9 cellular contexts compared by ENCODE assay signal in the genomic region with DNA sequence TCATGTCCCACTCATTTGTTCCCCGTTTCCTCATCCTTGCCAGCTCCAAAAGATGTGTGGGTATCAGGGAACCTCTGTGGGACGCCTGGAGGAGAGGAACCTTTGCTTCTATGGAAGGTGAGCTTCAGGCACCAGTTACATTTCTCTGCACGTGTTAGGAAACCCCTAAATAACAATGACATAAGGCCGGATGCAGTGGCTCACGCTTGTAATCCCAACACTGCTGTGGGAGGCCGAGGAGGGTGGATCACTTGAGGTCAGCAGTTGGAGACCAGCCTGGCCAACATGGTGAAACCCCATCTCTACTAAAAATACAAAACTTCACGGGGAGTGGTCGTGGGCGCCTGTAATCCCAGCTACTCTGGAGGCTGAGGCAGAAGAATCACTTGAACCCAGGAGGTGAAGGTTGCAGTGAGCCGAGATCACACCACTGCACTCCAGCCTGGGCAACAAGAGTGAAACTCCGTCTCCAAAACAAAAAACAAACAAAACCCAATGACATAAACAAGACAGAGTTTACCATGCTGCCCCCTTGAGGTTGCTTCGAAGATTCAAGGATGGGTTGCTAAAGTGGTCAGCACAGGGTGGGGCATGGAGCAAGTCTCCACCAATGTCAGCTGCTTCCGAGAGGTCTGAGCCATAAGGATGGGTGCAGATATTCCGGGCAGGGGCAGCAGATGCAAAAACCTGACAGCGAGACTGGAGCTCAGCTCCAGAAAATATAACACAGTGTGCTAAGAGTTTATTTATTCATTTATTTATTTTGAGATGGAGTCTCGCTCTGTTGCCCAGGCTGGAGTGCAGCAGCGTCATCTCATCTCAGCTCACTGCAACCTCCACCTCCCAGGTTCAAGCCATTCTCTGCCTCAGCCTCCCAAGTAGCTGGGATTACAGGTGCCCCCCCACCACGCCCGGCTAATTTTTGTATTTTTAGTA. TPM values are rescaled to one million over a fixed set of nuclear protein-coding genes. Genes with fewer than 3 reads are reported as not detected.
A peak's percentile ranks its signal among the peaks of the same experiment; 100 is the strongest.
DNase-seq lines count a peak whose midpoint lies in the region; FAIRE-seq and TF ChIP-seq lines count a peak whose summit lies in the region.
"Not testable (repeated sequence)": the region's sequence is repeated elsewhere in the genome, so short reads cannot be mapped to it uniquely, and the experiment has no call there.
"Had no signal": no experiment of that assay in that cellular context is flagged by ENCODE, and none has a peak within 500 bp of the region (broad histone marks: within the 10 kb centered on the region; RNA-seq: fewer than 3 reads in every experiment).

No MANE protein-coding gene starts in this region.

- TF ChIP-seq POLR2A in GM12891 (IDR thresholded peaks at IDR 0.05; ENCODE audit: low read depth, low read length) = not testable (repeated sequence)

- FAIRE-seq in GM12891 (lab: Jason Lieb, UNC) = peak; percentile 87

- peak overlapping the region; percentile 52 for H3K9ac ChIP-seq in MM.1S (ENCODE audit: low read length)

- not testable (repeated sequence) for H3K36me3 ChIP-seq in MM.1S (replicated peaks; ENCODE audit: insufficient read depth, low read length)

- H3K9me3 Mint-ChIP-seq in activated T-helper 2 cell treated with anti-CD3 and anti-CD28 coated beads, Interferon-gamma antibody, Interleukin-2, Interleukin-4, amounts not matched to agents 10 μg/mL and 5 μg/mL and 100 μg/mL, durations not matched to agents 14 hours and 24 hours and 36 hours = not testable (repeated sequence)

- H2AFZ ChIP-seq in MM.1S (ENCODE audit: low read length) = peak overlapping the region; percentile 30; the same call in 1 of the 2 replicates

- TF ChIP-seq CTCF in AG10803 (conservative IDR thresholded peaks at IDR 0.05; ENCODE audit: low read length) (peak; percentile 65), MM.1S (IDR thresholded peaks at IDR 0.05; ENCODE audit: low read length) (peak; percentile 53), retinal pigment epithelial cell (conservative IDR thresholded peaks at IDR 0.05; ENCODE audit: low read depth, low read length) (peak; percentile 70)

- H3K27me3 ChIP-seq in MM.1S (replicated peaks; ENCODE audit: insufficient read depth, low read length) = not testable (repeated sequence)

- H3K27ac ChIP-seq in MM.1S (ENCODE audit: low read length) = peak overlapping the region; percentile 75

- not testable (repeated sequence) for H3K4me1 Mint-ChIP-seq in activated T-helper 2 cell treated with anti-CD3 and anti-CD28 coated beads, Interferon-gamma antibody, Interleukin-2, Interleukin-4, amounts not matched to agents 10 μg/mL and 5 μg/mL and 100 μg/mL, durations not matched to agents 14 hours and 24 hours and 36 hours (ENCODE audit: low read depth)

- peak overlapping the region; percentile 38 for H3K4me2 ChIP-seq in MM.1S (ENCODE audit: low read depth, low read length)

- not testable (repeated sequence) for H3K9me3 ChIP-seq in MM.1S (replicated peaks; ENCODE audit: insufficient read depth, low read length)

- H3K4me1 ChIP-seq in MM.1S (ENCODE audit: low read length) = peaks cover 13% of the 10 kb centered on the region

- not testable (repeated sequence) for H3K4me3 ChIP-seq in AG10803 (ENCODE audit: low read length); MM.1S (ENCODE audit: low read length); retinal pigment epithelial cell (ENCODE audit: low read length)

- DNase-seq in AG10803 (ENCODE audit: low read depth) = peak; percentile 79
- DNase-seq in GM12891 (ENCODE audit: insufficient read length, low spot score); retinal pigment epithelial cell (ENCODE audit: low read depth): not testable (repeated sequence)
- peak; percentile 62 for DNase-seq in MM.1S
- DNase-seq in RPMI8226 = peak; percentile 57
- DNase-seq in activated T-helper 2 cell treated with anti-CD3 and anti-CD28 coated beads, Interferon-gamma antibody, Interleukin-2, Interleukin-4, amounts not matched to agents 10 μg/mL and 5 μg/mL and 100 μg/mL, durations not matched to agents 14 hours and 24 hours and 36 hours (ENCODE audit: low spot score) = peak; percentile 26
- peak; percentile 67 for DNase-seq in epidermal melanocyte (ENCODE audit: insufficient read length, low spot score)
- peak; percentile 25 for DNase-seq in kidney glomerular epithelial cell (lab: John Stamatoyannopoulos, UW)

- H3K9me2 ChIP-seq in MM.1S (replicated peaks; ENCODE audit: insufficient read depth, low read length) = not testable (repeated sequence)

- intact Hi-C loops in activated T-helper 2 cell treated with anti-CD3 and anti-CD28 coated beads, Interferon-gamma antibody, Interleukin-2, Interleukin-4, amounts not matched to agents 10 μg/mL and 5 μg/mL and 100 μg/mL, durations not matched to agents 14 hours and 24 hours and 36 hours (cut with micrococcal nuclease) = not testable (repeated sequence)

- H3F3A ChIP-seq in MM.1S (ENCODE audit: insufficient read depth, low read length) = not testable (repeated sequence)

- peak overlapping the region; percentile 75 for H3K27ac Mint-ChIP-seq in activated T-helper 2 cell treated with anti-CD3 and anti-CD28 coated beads, Interferon-gamma antibody, Interleukin-2, Interleukin-4, amounts not matched to agents 10 μg/mL and 5 μg/mL and 100 μg/mL, durations not matched to agents 14 hours and 24 hours and 36 hours

- H3K27me3 Mint-ChIP-seq in activated T-helper 2 cell treated with anti-CD3 and anti-CD28 coated beads, Interferon-gamma antibody, Interleukin-2, Interleukin-4, amounts not matched to agents 10 μg/mL and 5 μg/mL and 100 μg/mL, durations not matched to agents 14 hours and 24 hours and 36 hours (ENCODE audit: low read depth) = not testable (repeated sequence)

- H3K79me2 ChIP-seq in MM.1S (ENCODE audit: low read length) = not testable (repeated sequence)

- H3K4me3 Mint-ChIP-seq in activated T-helper 2 cell treated with anti-CD3 and anti-CD28 coated beads, Interferon-gamma antibody, Interleukin-2, Interleukin-4, amounts not matched to agents 10 μg/mL and 5 μg/mL and 100 μg/mL, durations not matched to agents 14 hours and 24 hours and 36 hours (ENCODE audit: low read depth) = not testable (repeated sequence)

- H3K36me3 Mint-ChIP-seq in activated T-helper 2 cell treated with anti-CD3 and anti-CD28 coated beads, Interferon-gamma antibody, Interleukin-2, Interleukin-4, amounts not matched to agents 10 μg/mL and 5 μg/mL and 100 μg/mL, durations not matched to agents 14 hours and 24 hours and 36 hours (ENCODE audit: low read depth) = peaks cover 67% of the 10 kb centered on the region

- H4K20me1 ChIP-seq in MM.1S (ENCODE audit: insufficient read depth, low read length) = not testable (repeated sequence)

TF ChIP-seq in GM12891, 5 proteins besides CTCF, POLR2A, EP300 and RAD21:
- TF ChIP-seq POU2F2 (IDR thresholded peaks at IDR 0.05; ENCODE audit: low read depth, low read length) (peak; percentile 34; the same call in 1 of the 2 replicates), TAF1 (IDR thresholded peaks at IDR 0.05; ENCODE audit: low read depth, low read length) (0 out of 2 replicates have a peak, but pooled peaks have one; percentile 16)
TF ChIP-seq in GM12891: peak in this region for 2; not testable (repeated sequence) for 3.

RNA-seq across cellular contexts. Expression of a gene that starts 11.4 kb away (rescaled TPM):
- polyA plus RNA-seq in GM12891 (2012; ENCODE audit: low read depth, missing spikeins) = 18.4 TPM
- 76.6 and 79.1 TPM in 2 replicates for total RNA-seq in activated T-helper 2 cell treated with anti-CD3 and anti-CD28 coated beads, Interferon-gamma antibody, Interleukin-2, Interleukin-4, amounts not matched to agents 10 μg/mL and 5 μg/mL and 100 μg/mL, durations not matched to agents 14 hours and 24 hours and 36 hours

RNA-seq across cellular contexts. Expression of a gene that starts 15.0 kb away (rescaled TPM):
- polyA plus RNA-seq in GM12891 (2012; ENCODE audit: low read depth, missing spikeins) = not detected
- total RNA-seq in activated T-helper 2 cell treated with anti-CD3 and anti-CD28 coated beads, Interferon-gamma antibody, Interleukin-2, Interleukin-4, amounts not matched to agents 10 μg/mL and 5 μg/mL and 100 μg/mL, durations not matched to agents 14 hours and 24 hours and 36 hours = not detected in 2 replicates
- polyA plus RNA-seq: esophagus had no signal

RNA-seq across cellular contexts. Expression of a gene that starts 18.9 kb away (rescaled TPM):
- polyA plus RNA-seq in GM12891 (2012; ENCODE audit: low read depth, missing spikeins) = not detected
- 0.34 TPM in 1 of 2 replicates, not detected in the other for total RNA-seq in activated T-helper 2 cell treated with anti-CD3 and anti-CD28 coated beads, Interferon-gamma antibody, Interleukin-2, Interleukin-4, amounts not matched to agents 10 μg/mL and 5 μg/mL and 100 μg/mL, durations not matched to agents 14 hours and 24 hours and 36 hours

RNA-seq across cellular contexts. Expression of a gene that starts 29.6 kb away (rescaled TPM):
- polyA plus RNA-seq in GM12891 (2012; ENCODE audit: low read depth, missing spikeins) = 0.54 TPM
- 5.3 and 5.5 TPM in 2 replicates for total RNA-seq in activated T-helper 2 cell treated with anti-CD3 and anti-CD28 coated beads, Interferon-gamma antibody, Interleukin-2, Interleukin-4, amounts not matched to agents 10 μg/mL and 5 μg/mL and 100 μg/mL, durations not matched to agents 14 hours and 24 hours and 36 hours

RNA-seq across cellular contexts. Expression of a gene that starts 36.8 kb away (rescaled TPM):
- 3.4 TPM for polyA plus RNA-seq in GM12891 (2012; ENCODE audit: low read depth, missing spikeins)
- 15.7 and 17.0 TPM in 2 replicates for total RNA-seq in activated T-helper 2 cell treated with anti-CD3 and anti-CD28 coated beads, Interferon-gamma antibody, Interleukin-2, Interleukin-4, amounts not matched to agents 10 μg/mL and 5 μg/mL and 100 μg/mL, durations not matched to agents 14 hours and 24 hours and 36 hours
